In genomic region chr7:5423844-5424688, GRCh38 we compare ENCODE assay signal across 8 cellular contexts. TPM values are rescaled to one million over a fixed set of nuclear protein-coding genes. Genes with fewer than 3 reads are reported as not detected.
DNase-seq lines count a peak whose midpoint lies in the region; ATAC-seq and TF ChIP-seq lines count a peak whose summit lies in the region.

No MANE protein-coding gene starts in this region.

- ATAC-seq in PC-3: no peak; the same call in 1 of the 2 replicates
- no peak for ATAC-seq in GM21515 (IDR thresholded peaks at IDR 0.05; ENCODE audit: unreplicated experiment)

- intact Hi-C loops in PC-3 (cut with micrococcal nuclease): no loop called here

- peak overlapping the region; percentile 54 for H2AFZ ChIP-seq in PC-3 (ENCODE audit: low read length)

- H4K20me1 ChIP-seq in PC-3 (ENCODE audit: low read length): no peaks in the 10 kb centered on the region

- CTCF ChIA-PET in PC-3 (lab: Charles Lee): interaction anchor here (0.6 to 1.8 kb wide), 2 partner anchors 26 to 184 kb away, joined by 3 to 4 read pairs; no protein-coding TSS in a partner anchor

- TF ChIP-seq CTCF in PC-3 (conservative IDR thresholded peaks at IDR 0.05; ENCODE audit: low read depth, low read length): no peak
- TF ChIP-seq CTCF in cardiac muscle cell (IDR thresholded peaks at IDR 0.05; ENCODE audit: low read depth, low read length): no peak

- H3K27ac ChIP-seq in PC-3 (ENCODE audit: low read length) (peak overlapping the region; percentile 95), cardiac muscle cell (peak overlapping the region; percentile 100)

- H3K4me3 ChIP-seq in PC-3 (ENCODE audit: low read length) (peak overlapping the region; percentile 99), cardiac muscle cell (peak overlapping the region; percentile 96)

- H3K4me1 ChIP-seq in ES-I3 (ENCODE audit: insufficient read depth, low read length) (no peaks in the 10 kb centered on the region), PC-3 (ENCODE audit: insufficient read depth, low read length) (peaks cover 16% of the 10 kb centered on the region), cardiac muscle cell (ENCODE audit: low read depth) (peaks cover 7% of the 10 kb centered on the region)

- DNase-seq in LHCN-M2 (ENCODE audit: low read depth): peak; percentile 100
- DNase-seq in PC-3: peak; percentile 97
- peak in 55 of 56 donors; percentile 76 to 98 (median 93) for DNase-seq in amygdala (lab: John Stamatoyannopoulos, UW)
- peak; percentile 99 to 100 for DNase-seq in cardiac muscle cell (ENCODE audit: low read depth in 1 of 2, low spot score in 1 of 2)
- DNase-seq in non-pigmented ciliary epithelial cell (ENCODE audit: low read depth): peak; percentile 95
- DNase-seq in mesenteric fat pad (ENCODE audit: low spot score): no peak

- POLR2A ChIA-PET in PC-3 (lab: Charles Lee; ENCODE audit: unreplicated experiment): interaction anchor here (0.6 to 0.7 kb wide), 4 partner anchors 34 to 346 kb away, joined by 3 to 11 read pairs (median 6); no protein-coding TSS in a partner anchor

- H3K9me2 ChIP-seq in PC-3 (replicated peaks; ENCODE audit: low read length): no peaks in the 10 kb centered on the region

- H3K9ac ChIP-seq in ES-I3 (ENCODE audit: low read depth, low read length): peak overlapping the region; percentile 93
- peak overlapping the region; percentile 98 for H3K9ac ChIP-seq in PC-3 (ENCODE audit: low read length)

- H3K27me3 ChIP-seq in PC-3 (ENCODE audit: low read length) (no peaks in the 10 kb centered on the region), cardiac muscle cell (no peaks in the 10 kb centered on the region)

- H3K4me2 ChIP-seq in PC-3 (ENCODE audit: low read length): peak overlapping the region; percentile 94

- no TSS peak for BruUV-seq in PC-3 (replicated peaks; lab: Mats Ljungman, UMichigan)

- H3K9me3 ChIP-seq in ES-I3 (ENCODE audit: control insufficient read depth, insufficient read depth, low read length) (no peaks in the 10 kb centered on the region), PC-3 (ENCODE audit: low read length) (no peaks in the 10 kb centered on the region), cardiac muscle cell (ENCODE audit: low read depth) (no peaks in the 10 kb centered on the region)

- no peaks in the 10 kb centered on the region for H3F3A ChIP-seq in PC-3 (ENCODE audit: low read length, unreplicated experiment)

- peaks cover 94% of the 10 kb centered on the region for H3K79me2 ChIP-seq in PC-3 (ENCODE audit: low read length)

- no peaks in the 10 kb centered on the region for H3K36me3 ChIP-seq in ES-I3 (ENCODE audit: insufficient read depth, low read length)
- H3K36me3 ChIP-seq in PC-3 (ENCODE audit: low read depth, low read length): no peaks in the 10 kb centered on the region
- no peaks in the 10 kb centered on the region for H3K36me3 ChIP-seq in cardiac muscle cell

RNA-seq across cellular contexts. Expression of gene TNRC18, which starts 0.4 kb away (rescaled TPM):
- total RNA-seq in LHCN-M2 (2014; rRNA removed): 37.7 and 44.0 TPM in 2 replicates
- 43.1 TPM for polyA plus RNA-seq in LHCN-M2 (2012)
- total RNA-seq in PC-3 (2014; rRNA removed): 26.8 and 57.8 TPM in 2 replicates
- 111 and 180 TPM in 2 replicates for total RNA-seq in cardiac muscle cell
- 15.1 and 19.2 TPM in 2 replicates for polyA plus RNA-seq in cardiac muscle cell
- total RNA-seq in mesenteric fat pad: 69.4 TPM
